ENCODE assay signal across 7 cellular contexts in the genomic region with DNA sequence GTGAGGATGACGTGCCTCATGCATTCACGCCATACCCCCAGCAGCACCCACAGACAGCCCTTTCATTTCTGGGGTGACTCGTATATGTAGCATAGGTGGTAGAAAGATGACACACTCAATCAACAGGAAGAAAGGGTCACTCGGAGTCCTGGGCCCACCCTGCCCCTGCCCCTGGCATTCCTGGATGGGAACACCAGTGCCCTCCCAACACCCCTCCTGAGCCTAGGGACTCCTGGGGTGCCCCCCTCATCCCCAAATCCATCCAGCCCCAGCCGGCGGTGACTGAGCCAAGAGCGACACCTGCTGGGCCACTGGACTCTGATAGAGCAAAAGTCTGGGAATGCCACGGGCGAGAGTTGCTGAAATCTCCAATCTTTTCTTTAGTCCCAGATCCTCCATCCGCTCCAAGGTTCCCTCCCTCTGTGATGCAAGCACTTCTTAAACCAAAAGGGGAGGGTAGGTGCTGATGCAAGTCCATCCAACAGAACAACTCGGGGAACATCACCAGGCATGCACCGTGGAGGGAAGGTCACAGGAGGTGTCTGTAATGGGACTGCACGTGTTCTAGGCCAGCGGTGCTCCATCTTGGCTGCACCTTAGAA. TPM values are rescaled to one million over a fixed set of nuclear protein-coding genes. Genes with fewer than 3 reads are reported as not detected.
DNase-seq lines count a peak whose midpoint lies in the region; ATAC-seq, FAIRE-seq and TF ChIP-seq lines count a peak whose summit lies in the region.

No MANE protein-coding gene starts in this region.

- H3K4me1 ChIP-seq in SJCRH30 (no peaks in the 10 kb centered on the region), HepG2 (ENCODE audit: insufficient read depth, low read length) (no peaks in the 10 kb centered on the region), testis (peaks cover 10% of the 10 kb centered on the region)

- no peak overlapping the region for H3K4me3 ChIP-seq in SJCRH30
- no peak overlapping the region for H3K4me3 ChIP-seq in coronary artery
- no peak overlapping the region for H3K4me3 ChIP-seq in HepG2 (replicated peaks in 1 of 3; ENCODE audit: insufficient read depth in 1 of 3, low read depth in 2 of 3, low read length in 3 of 3)
- H3K4me3 ChIP-seq in testis = no peak overlapping the region

- no peak overlapping the region for H3K27ac ChIP-seq in SJCRH30
- H3K27ac ChIP-seq in coronary artery = peak overlapping the region; percentile 27 to 79
- H3K27ac ChIP-seq in HepG2 (ENCODE audit: extremely low read length, insufficient read depth, low read length) = no peak overlapping the region
- no peak overlapping the region for H3K27ac ChIP-seq in testis

- no peak for FAIRE-seq in HepG2 (lab: Jason Lieb, UNC)

- TF ChIP-seq RAD21 in HepG2 (CRISPR knock-in tag; IDR thresholded peaks at IDR 0.05) = peak; percentile 75

- TF ChIP-seq EP300 in HepG2 (IDR thresholded peaks at IDR 0.05; ENCODE audit: low read depth in 2 of 2, low read length in 2 of 2) (no peak), HepG2 (CRISPR knock-in tag; IDR thresholded peaks at IDR 0.05; ENCODE audit: borderline replicate concordance) (no peak)

- H3K4me2 ChIP-seq in HepG2 (ENCODE audit: low read depth, low read length) = no peak overlapping the region

- intact Hi-C loops in HepG2 (cut with micrococcal nuclease; ENCODE audit: unreplicated experiment) = loop anchor here (1.0 to 10.0 kb wide), 2 partner anchors 177 to 210 kb away; a partner anchor contains a TSS
- intact Hi-C loops in testis (cut with DNase I; ENCODE audit: low total_unique reads) = loop anchor here (10.0 kb wide), 1 partner anchor 180 kb away; no protein-coding TSS in a partner anchor

- no peaks in the 10 kb centered on the region for H3K79me2 ChIP-seq in HepG2 (ENCODE audit: insufficient read depth, low read length)

- POLR2A ChIA-PET in HepG2 (lab: Yijun Ruan, JAX) = no interaction called here

- TF ChIP-seq CTCF in GM13976 (IDR thresholded peaks at IDR 0.05; ENCODE audit: borderline replicate concordance, control extremely low read depth, extremely low read depth, insufficient read depth, missing control alignments) (no peak), coronary artery (IDR thresholded peaks at IDR 0.05) (peak; percentile 84), HepG2 (CRISPR knock-in tag; IDR thresholded peaks at IDR 0.05) (peak; percentile 86), testis (IDR thresholded peaks at IDR 0.05) (peak; percentile 43 to 62 (median 46))

- H3K36me3 ChIP-seq in SJCRH30 (no peaks in the 10 kb centered on the region), HepG2 (replicated peaks in 1 of 2; ENCODE audit: control insufficient read depth in 1 of 2, insufficient read depth in 2 of 2, low read length in 2 of 2) (no peaks in the 10 kb centered on the region), testis (ENCODE audit: low read depth, missing control alignments) (no peaks in the 10 kb centered on the region)

- no peak overlapping the region for H2AFZ ChIP-seq in HepG2 (ENCODE audit: low read length)

- in situ Hi-C loops in GM13976 (cut with MboI; ENCODE audit: low sequenced_read_pairs, unreplicated experiment) (no loop called here), HepG2 (cut with HindIII; ENCODE audit: extremely low pct_ligation_motif_present, low pct_unique_long_range_greater_than_20kb) (loop anchor here (10.0 kb wide), 1 partner anchor 360 kb away; no protein-coding TSS in a partner anchor)

- H4K20me1 ChIP-seq in HepG2 (ENCODE audit: insufficient read depth, low read length) = no peaks in the 10 kb centered on the region

- no peak overlapping the region for H3K9ac ChIP-seq in HepG2 (ENCODE audit: insufficient read depth, low read depth, low read length)

- CTCF ChIA-PET in HepG2 (lab: Yijun Ruan, JAX; ENCODE audit: low intra/inter-chr PET ratio, low total read pairs) = interaction anchor here (0.8 to 1.8 kb wide), 4 partner anchors 177 to 384 kb away, joined by 3 to 6 read pairs (median 4); no protein-coding TSS in a partner anchor

- ATAC-seq in HepG2 = peak; percentile 83

- TF ChIP-seq POLR2A in HepG2 (IDR thresholded peaks at IDR 0.05; ENCODE audit: insufficient read depth in 1 of 2, low read depth in 2 of 2, low read length in 2 of 2) (no peak), testis (IDR thresholded peaks at IDR 0.05) (no peak)

- 5% methylated on average over 7 of the region's 14 CpGs for WGBS in HepG2 (ENCODE audit: low lambda C conversion rate)
- WGBS in testis, 2 donors = 41 to 56% methylated on average over 7 to 14 of the region's 14 CpGs

- peak; percentile 50 for DNase-seq in GM13976 (ENCODE audit: low spot score)
- DNase-seq in SJCRH30 = peak; percentile 23 to 42
- peak; percentile 81 for DNase-seq in coronary artery (ENCODE audit: low spot score)
- no peak for DNase-seq in HepG2 (ENCODE audit: low spot score)
- peak; percentile 72 for DNase-seq in testis
- DNase-seq in NCI-H1694 treated with DMSO at 0.1 percent for 48 hours (lab: John Stamatoyannopoulos, UW) = no peak
- DNase-seq in NCI-H2029 treated with DMSO at 0.1 percent for 48 hours (lab: John Stamatoyannopoulos, UW) = no peak

- no TSS peak for BruUV-seq in HepG2 (replicated peaks; lab: Mats Ljungman, UMichigan)

- H3K27me3 ChIP-seq in SJCRH30 (peaks cover 2% of the 10 kb centered on the region; the same call in 1 of the 2 replicates), HepG2 (ENCODE audit: control insufficient read depth in 1 of 2, insufficient read depth in 2 of 2, low read length in 2 of 2) (peaks cover 0 to 9% of the 10 kb centered on the region in 2 experiments; a peak in 2 of 5 replicates), testis (no peaks in the 10 kb centered on the region)

- no peaks in the 10 kb centered on the region for H3K9me3 ChIP-seq in SJCRH30 (replicated peaks)
- H3K9me3 ChIP-seq in HepG2 (ENCODE audit: low read length) = no peaks in the 10 kb centered on the region
- no peaks in the 10 kb centered on the region for H3K9me3 ChIP-seq in testis

TF ChIP-seq in HepG2, 621 proteins besides CTCF, POLR2A, EP300 and RAD21:
- TF ChIP-seq ZNF263 (CRISPR knock-in tag; IDR thresholded peaks at IDR 0.05) (peak; percentile 64), ZNF326 (CRISPR knock-in tag; IDR thresholded peaks at IDR 0.05; ENCODE audit: borderline replicate concordance) (no peak), ZNF274 (CRISPR knock-in tag; IDR thresholded peaks at IDR 0.05) (no peak), XRCC5 (optimal IDR thresholded peaks at IDR 0.05; ENCODE audit: low read length) (peak; percentile 24), STAG1 (CRISPR knock-in tag; IDR thresholded peaks at IDR 0.05) (peak; percentile 86), SMC3 (IDR thresholded peaks at IDR 0.05; ENCODE audit: low read length) (peak; percentile 34; the same call in 1 of the 2 replicates), ZSCAN21 (CRISPR knock-in tag; IDR thresholded peaks at IDR 0.05; ENCODE audit: borderline replicate concordance) (no peak), SALL1 (CRISPR knock-in tag; IDR thresholded peaks at IDR 0.05) (0 out of 2 replicates have a peak, but pooled peaks have one; percentile 25), HNF4G (IDR thresholded peaks at IDR 0.05; ENCODE audit: borderline replicate concordance, low read depth, low read length) (peak; percentile 31; the same call in 1 of the 2 replicates), HNF4G (CRISPR knock-in tag; IDR thresholded peaks at IDR 0.05; ENCODE audit: borderline replicate concordance, low read depth) (no peak), ATRX (CRISPR knock-in tag; IDR thresholded peaks at IDR 0.05; ENCODE audit: borderline replicate concordance) (no peak)

RNA-seq across cellular contexts. Expression of a gene that starts 31.1 kb away (rescaled TPM):
- total RNA-seq in SJCRH30 (2014; rRNA removed; shearing (Covaris generic)) = not detected in 2 replicates
- total RNA-seq in HepG2 (2016; rRNA removed; fragmentation: Illumina TruSeq; extraction: Trizol) (not detected in 2 replicates), testis (1 to 10 TPM; 4.1 to 6.6 TPM)
- total RNA-seq in HepG2 (2016; cell fraction: cytosol; rRNA removed; fragmentation: Illumina TruSeq; extraction: Trizol; ENCODE audit: low read depth) = not detected in 2 replicates
- total RNA-seq in HepG2 (2016; cell fraction: insoluble cytoplasmic fraction; rRNA removed; fragmentation: Illumina TruSeq; extraction: Trizol) = not detected in 2 replicates
- not detected in 2 replicates for total RNA-seq in HepG2 (2016; cell fraction: membrane; rRNA removed; fragmentation: Illumina TruSeq; extraction: Trizol)
- total RNA-seq in HepG2 (2016; cell fraction: nucleus; rRNA removed; fragmentation: Illumina TruSeq; extraction: Trizol) = not detected in 2 replicates
- polyA plus RNA-seq in HepG2 (2011; rRNA removed) (not detected in 2 replicates), testis (ENCODE audit: insufficient read depth, low read depth, low replicate concordance) (2.4 TPM)
- not detected in 2 replicates for polyA plus RNA-seq in HepG2 (2011; cell fraction: cytosol; rRNA removed)
- not detected in 2 replicates for polyA plus RNA-seq in HepG2 (2011; cell fraction: nucleus; rRNA removed)
- polyA plus RNA-seq in HepG2 (2012) = not detected in 2 replicates
- polyA plus RNA-seq in HepG2 (2016; cell fraction: cytosol; fragmentation: Illumina TruSeq; extraction: Trizol; ENCODE audit: low read depth) = not detected in 2 replicates
- not detected in 2 replicates for polyA plus RNA-seq in HepG2 (2016; cell fraction: insoluble cytoplasmic fraction; fragmentation: Illumina TruSeq; extraction: Trizol; ENCODE audit: low read depth)
- not detected in 2 replicates for polyA plus RNA-seq in HepG2 (2016; cell fraction: membrane; fragmentation: Illumina TruSeq; extraction: Trizol; ENCODE audit: low read depth)
- not detected in 2 replicates for polyA plus RNA-seq in HepG2 (2016; cell fraction: nucleus; fragmentation: Illumina TruSeq; extraction: Trizol; ENCODE audit: insufficient read depth, low read depth)
- not detected in 2 replicates for polyA minus RNA-seq in HepG2 (2011; rRNA and poly(A)+ RNA removed; ENCODE audit: low replicate concordance)
- not detected in 2 replicates for polyA minus RNA-seq in HepG2 (2011; cell fraction: cytosol; rRNA and poly(A)+ RNA removed)
- not detected in 2 replicates for polyA minus RNA-seq in HepG2 (2011; cell fraction: nucleus; rRNA and poly(A)+ RNA removed)

Comparison
In these comparisons a context has a peak if more than half of its experiments do, and no peak if none do; other contexts are left out.
1. DNase-seq: peak in GM13976 (single experiment), SJCRH30 (2 of 2), coronary artery (single experiment) and testis (single experiment); none in HepG2 (single experiment), NCI-H1694 treated with DMSO at 0.1 percent for 48 hours (single experiment) and NCI-H2029 treated with DMSO at 0.1 percent for 48 hours (single experiment).
2. H3K27ac ChIP-seq: peak in coronary artery (2 of 2); none in SJCRH30 (single experiment), HepG2 (single experiment) and testis (0 of 2).